ENCODE assay signal across 30 cellular contexts in the genomic region with DNA sequence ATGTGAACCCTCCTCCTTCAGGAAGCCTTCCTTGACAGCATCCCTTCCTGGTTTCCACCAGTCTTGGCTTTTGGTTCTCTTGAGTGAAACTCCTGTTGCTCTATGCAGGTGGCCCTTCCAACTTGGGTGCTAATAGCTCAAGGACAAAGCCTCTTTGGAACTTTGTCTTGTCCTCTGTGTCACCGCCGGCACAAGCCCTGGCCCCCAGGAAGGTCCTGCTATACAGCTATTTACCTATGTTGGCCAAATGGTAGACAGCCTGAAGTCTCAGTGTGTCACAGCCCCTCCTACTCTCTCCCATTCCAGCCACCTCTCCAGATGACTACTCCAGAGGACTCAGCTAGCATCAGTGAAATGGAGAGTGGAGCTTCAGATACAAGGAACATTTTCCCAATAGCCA.
"Had no signal": no experiment of that assay in that cellular context is flagged by ENCODE, and none has a peak within 500 bp of the region (broad histone marks: within the 10 kb centered on the region; RNA-seq: fewer than 3 reads in every experiment).

No MANE protein-coding gene starts in this region.

- H3K9ac ChIP-seq: parathyroid adenoma had no signal

- H3K36me3 ChIP-seq: neutrophil, ovary, right lobe of liver, sigmoid colon, stomach, thoracic aorta, thyroid gland, tibial nerve, upper lobe of left lung had no signal

- H3K9me3 Mint-ChIP-seq: natural killer cell; nephron; stimulated activated effector memory CD8-positive, alpha-beta T cell treated with anti-CD3 and anti-CD28 coated beads, Interleukin-12 subunit alpha, Interleukin-12 subunit beta, amount 100 ng/mL, for 72 hours; stimulated activated naive CD8-positive, alpha-beta T cell treated with anti-CD3 and anti-CD28 coated beads, Interleukin-15, Interleukin-2, amounts not matched to agents 100 ng/mL and 50 ng/mL, for 24 hours had no signal

- H3K36me3 Mint-ChIP-seq: naive thymus-derived CD4-positive, alpha-beta T cell; natural killer cell; stimulated activated effector memory CD8-positive, alpha-beta T cell treated with anti-CD3 and anti-CD28 coated beads, Interleukin-12 subunit alpha, Interleukin-12 subunit beta, amount 100 ng/mL, for 72 hours; stimulated activated naive B cell treated with anti-CD40 and anti-IgM and Interleukin-4, amounts not matched to agents 10 μg/mL and 1 μg/mL and 100 μg/mL, for 72 hours had no signal

- H3K4me3 Mint-ChIP-seq: naive thymus-derived CD4-positive, alpha-beta T cell; natural killer cell; nephron; neural crest cell; stimulated activated effector memory CD8-positive, alpha-beta T cell treated with anti-CD3 and anti-CD28 coated beads, Interleukin-12 subunit alpha, Interleukin-12 subunit beta, amount 100 ng/mL, for 72 hours; stimulated activated naive B cell treated with anti-CD40 and anti-IgM and Interleukin-4, amounts not matched to agents 10 μg/mL and 1 μg/mL and 100 μg/mL, for 72 hours; stimulated activated naive CD8-positive, alpha-beta T cell treated with anti-CD3 and anti-CD28 coated beads, Interleukin-15, Interleukin-2, amounts not matched to agents 100 ng/mL and 50 ng/mL, for 24 hours had no signal

- H3K9me3 ChIP-seq: neutrophil, ovary, psoas muscle, right lobe of liver, sigmoid colon, stomach, thoracic aorta, thyroid gland, upper lobe of left lung had no signal

- H3K79me2 ChIP-seq: parathyroid adenoma had no signal

- FAIRE-seq: small intestine, urothelium cell line had no signal

- H3K27ac ChIP-seq: neutrophil, ovary, parathyroid adenoma, psoas muscle, right lobe of liver, sigmoid colon, stomach, thoracic aorta, thyroid gland, tibial nerve, upper lobe of left lung had no signal

- H3K27me3 ChIP-seq: ovary, right lobe of liver, thyroid gland, tibial nerve, upper lobe of left lung had no signal

- DNase-seq: naive thymus-derived CD4-positive, alpha-beta T cell; natural killer cell; nucleus accumbens; ovary; posterior cingulate gyrus; psoas muscle; right cardiac atrium; right lobe of liver; sigmoid colon; small intestine; stimulated activated CD4-positive, alpha-beta T cell treated with anti-CD3 and anti-CD28 coated beads, Interleukin-15, amount 100 ng/mL, for 24 hours; stimulated activated CD4-positive, alpha-beta T cell treated with anti-CD3 and anti-CD28 coated beads, Interleukin-2, amount 100 ng/mL, for 24 hours; stimulated activated CD4-positive, alpha-beta T cell treated with anti-CD3 and anti-CD28 coated beads, Interleukin-2, amount 100 ng/mL, for 48 hours; stimulated activated CD4-positive, alpha-beta T cell treated with anti-CD3 and anti-CD28 coated beads, Interleukin-4, amount 100 ng/mL, for 24 hours; stimulated activated naive B cell treated with anti-CD40 and anti-IgM and Interleukin-4, amounts not matched to agents 10 μg/mL and 1 μg/mL and 100 μg/mL, for 72 hours; stimulated activated naive CD4-positive, alpha-beta T cell treated with Interleukin-2 at 50 U/mL for 16 hours; stomach; thyroid gland; trophoblast cell; upper lobe of left lung had no signal

- H3K4me1 ChIP-seq: parathyroid adenoma, psoas muscle, right lobe of liver, sigmoid colon, tibial nerve had no signal

- H2AFZ ChIP-seq: parathyroid adenoma had no signal

- H3K4me3 ChIP-seq: ovary, psoas muscle, right lobe of liver, sigmoid colon, stomach, thoracic aorta, thyroid gland, tibial nerve, upper lobe of left lung had no signal

- H3K4me1 Mint-ChIP-seq: naive thymus-derived CD4-positive, alpha-beta T cell; natural killer cell; neural crest cell; stimulated activated effector memory CD8-positive, alpha-beta T cell treated with anti-CD3 and anti-CD28 coated beads, Interleukin-12 subunit alpha, Interleukin-12 subunit beta, amount 100 ng/mL, for 72 hours; stimulated activated naive B cell treated with anti-CD40 and anti-IgM and Interleukin-4, amounts not matched to agents 10 μg/mL and 1 μg/mL and 100 μg/mL, for 72 hours had no signal

- ATAC-seq: naive thymus-derived CD4-positive, alpha-beta T cell; natural killer cell; psoas muscle; right cardiac atrium; right lobe of liver; stimulated activated effector memory CD8-positive, alpha-beta T cell treated with anti-CD3 and anti-CD28 coated beads, Interleukin-12 subunit alpha, Interleukin-12 subunit beta, amount 100 ng/mL, for 72 hours; stimulated activated naive B cell treated with anti-CD40 and anti-IgM and Interleukin-4, amounts not matched to agents 10 μg/mL and 1 μg/mL and 100 μg/mL, for 72 hours had no signal

- H3K27ac Mint-ChIP-seq: naive thymus-derived CD4-positive, alpha-beta T cell; natural killer cell; progenitor cell of endocrine pancreas; stimulated activated effector memory CD8-positive, alpha-beta T cell treated with anti-CD3 and anti-CD28 coated beads, Interleukin-12 subunit alpha, Interleukin-12 subunit beta, amount 100 ng/mL, for 72 hours; stimulated activated naive B cell treated with anti-CD40 and anti-IgM and Interleukin-4, amounts not matched to agents 10 μg/mL and 1 μg/mL and 100 μg/mL, for 72 hours; stimulated activated naive CD8-positive, alpha-beta T cell treated with anti-CD3 and anti-CD28 coated beads, Interleukin-15, Interleukin-2, amounts not matched to agents 100 ng/mL and 50 ng/mL, for 24 hours had no signal
